8 cellular contexts compared by ENCODE assay signal in the genomic region with DNA sequence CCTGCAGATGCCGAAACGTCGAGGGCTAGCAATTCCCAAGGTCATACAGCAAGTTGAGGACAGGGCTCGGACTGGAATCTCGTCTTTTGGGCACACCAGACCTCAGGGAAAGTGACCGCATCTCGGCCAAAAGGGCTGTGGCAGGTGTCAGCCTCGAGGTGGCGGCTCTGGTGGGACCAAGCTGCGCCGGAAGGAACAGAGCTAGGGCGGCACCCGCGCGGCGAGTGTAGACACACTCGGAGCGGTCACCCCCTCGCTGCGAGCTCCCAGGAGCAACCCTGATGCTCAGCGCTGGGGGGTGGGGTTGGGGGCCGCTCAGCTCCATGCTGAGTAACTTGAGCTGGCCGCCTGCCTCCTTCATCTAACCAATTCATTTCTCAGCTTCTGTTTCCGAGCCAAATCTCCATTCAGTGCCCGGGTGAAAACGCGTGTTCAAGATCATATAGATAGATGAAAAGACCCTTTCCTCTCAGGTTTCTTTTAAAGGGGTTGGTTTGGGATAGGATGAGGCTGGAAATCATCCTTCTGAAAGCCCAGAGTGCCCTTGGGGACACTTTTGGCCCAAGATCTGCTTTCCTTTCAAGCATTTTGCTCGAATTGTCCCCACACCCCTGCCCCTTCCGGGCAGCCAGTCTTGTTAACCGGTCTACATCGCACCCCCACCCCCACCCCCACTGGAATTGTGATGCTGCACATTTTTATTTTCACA. TPM values are rescaled to one million over a fixed set of nuclear protein-coding genes. Genes with fewer than 3 reads are reported as not detected.
DNase-seq lines count a peak whose midpoint lies in the region; ATAC-seq and TF ChIP-seq lines count a peak whose summit lies in the region.

No MANE protein-coding gene starts in this region.

- H4K8ac ChIP-seq in neuronal stem cell (ENCODE audit: low read depth, low read length) = no peak overlapping the region

- H3K9me3 ChIP-seq in neuronal stem cell (replicated peaks in 1 of 2; ENCODE audit: control insufficient read depth in 2 of 2, insufficient read depth in 1 of 2, low read depth in 1 of 2, low read length in 2 of 2) = no peaks in the 10 kb centered on the region

- peak overlapping the region; percentile 75 for H3K23ac ChIP-seq in neuronal stem cell (ENCODE audit: low read depth, low read length, poor library complexity)

- DNase-seq in NCI-H345 (lab: John Stamatoyannopoulos, UW) (peak; percentile 46), NCI-H345 treated with DMSO at 0.1 percent for 48 hours (lab: John Stamatoyannopoulos, UW; ENCODE audit: unreplicated experiment) (no peak), NCI-H510A (lab: John Stamatoyannopoulos, UW) (peak; percentile 34), brain microvascular endothelial cell (no peak), neuronal stem cell (ENCODE audit: low spot score) (peak; percentile 66), posterior vena cava (ENCODE audit: low spot score) (no peak), GM10266 (ENCODE audit: extremely low spot score) (no peak)

- H4K91ac ChIP-seq in neuronal stem cell (ENCODE audit: low read depth, low read length, poor library complexity) = no peak overlapping the region

- intact Hi-C loops in posterior vena cava (cut with DNase I) = no loop called here

- no CpG with 5 or more reads among the region's 31 CpGs for whole genome bisulfite sequencing in neuronal stem cell (ENCODE audit: extremely low coverage in 2 of 2, insufficient read length in 2 of 2, insufficient replicate concordance in 1 of 2), 2 donors

- H2AK5ac ChIP-seq in neuronal stem cell (ENCODE audit: low read depth, low read length) = peak overlapping the region; percentile 92

- no peak overlapping the region for H3K4ac ChIP-seq in neuronal stem cell (ENCODE audit: low read length)

- ATAC-seq in GM19452 (IDR thresholded peaks at IDR 0.05; ENCODE audit: unreplicated experiment) = no peak

- H2BK15ac ChIP-seq in neuronal stem cell (ENCODE audit: low read length) = peak overlapping the region; percentile 97

- H3K4me2 ChIP-seq in neuronal stem cell (ENCODE audit: insufficient read depth, low read length, poor library complexity, severe bottlenecking) = peak overlapping the region; percentile 94

- peaks cover 11% of the 10 kb centered on the region in 2 donors for H3K4me1 ChIP-seq in neuronal stem cell (ENCODE audit: control insufficient read depth in 2 of 2, insufficient read depth in 1 of 2, low read depth in 1 of 2, low read length in 2 of 2)

- H3K79me1 ChIP-seq in neuronal stem cell (ENCODE audit: low read depth, low read length) = peaks cover 13% of the 10 kb centered on the region

- H3K14ac ChIP-seq in neuronal stem cell (ENCODE audit: low read length) = no peak overlapping the region

- H3K27ac ChIP-seq in brain microvascular endothelial cell (no peak overlapping the region), neuronal stem cell (replicated peaks; ENCODE audit: low read length) (peak overlapping the region; percentile 93)

- peak overlapping the region; percentile 93 for H2BK5ac ChIP-seq in neuronal stem cell (ENCODE audit: low read length)

- H2BK12ac ChIP-seq in neuronal stem cell (ENCODE audit: low read length) = peak overlapping the region; percentile 49

- H3K27me3 ChIP-seq in brain microvascular endothelial cell (replicated peaks) = peaks cover 57% of the 10 kb centered on the region
- no peaks in the 10 kb centered on the region for H3K27me3 ChIP-seq in neuronal stem cell (ENCODE audit: control insufficient read depth in 3 of 3, insufficient read depth in 3 of 3, low read depth in 1 of 3, low read length in 3 of 3)

- no peaks in the 10 kb centered on the region for H3K36me3 ChIP-seq in brain microvascular endothelial cell (replicated peaks)
- peaks cover 3 to 12% of the 10 kb centered on the region in 2 donors for H3K36me3 ChIP-seq in neuronal stem cell (replicated peaks in 1 of 2; ENCODE audit: control insufficient read depth in 2 of 2, insufficient read depth in 2 of 2, low read length in 2 of 2)

- peak overlapping the region; percentile 75 for H3K9ac ChIP-seq in neuronal stem cell (ENCODE audit: low read depth, low read length, poor library complexity)

- H2AFZ ChIP-seq in neuronal stem cell (ENCODE audit: low read length) = peak overlapping the region; percentile 36

- H2BK120ac ChIP-seq in neuronal stem cell (ENCODE audit: low read depth, low read length) = peak overlapping the region; percentile 98

- in situ Hi-C loops in brain microvascular endothelial cell (cut with HindIII; ENCODE audit: low pct_ligation_motif_present, low sequenced_read_pairs) = no loop called here

- H3K4me3 ChIP-seq in brain microvascular endothelial cell (ENCODE audit: low read depth, low read length) = no peak overlapping the region
- H3K4me3 ChIP-seq in neuronal stem cell (ENCODE audit: low read length in 2 of 2) = peak overlapping the region; percentile 83 to 95

- TF ChIP-seq CTCF in brain microvascular endothelial cell (IDR thresholded peaks at IDR 0.05; ENCODE audit: low read depth, low read length, missing control alignments) = peak; percentile 3
- no peak for TF ChIP-seq CTCF in GM10266 (IDR thresholded peaks at IDR 0.05; ENCODE audit: control insufficient read depth, insufficient read depth, low read depth, missing control alignments)

- peak overlapping the region; percentile 100 for H3K18ac ChIP-seq in neuronal stem cell (ENCODE audit: low read length)

RNA-seq across cellular contexts. Expression of gene TUBB2B, which starts 2.3 kb away (rescaled TPM):
- 370 TPM for polyA plus RNA-seq in neuronal stem cell (2013, experiment 1 of 2)
- polyA plus RNA-seq in neuronal stem cell (2013, experiment 2 of 2) = 372 TPM
- 1 to 10 TPM; 3.0 to 5.7 TPM for total RNA-seq in posterior vena cava

RNA-seq across cellular contexts. Expression of gene PSMG4, which starts 29.0 kb away (rescaled TPM):
- 24.7 TPM for polyA plus RNA-seq in neuronal stem cell (2013, experiment 1 of 2)
- polyA plus RNA-seq in neuronal stem cell (2013, experiment 2 of 2) = 24.4 TPM
- total RNA-seq in posterior vena cava = 10 to 100 TPM; 14.3 to 18.0 TPM

Comparison
In these comparisons a context has a peak if more than half of its experiments do, and no peak if none do; other contexts are left out.
1. DNase-seq: peak in NCI-H345 (single experiment), NCI-H510A (single experiment) and neuronal stem cell (single experiment); none in NCI-H345 treated with DMSO at 0.1 percent for 48 hours (single experiment), brain microvascular endothelial cell (single experiment), posterior vena cava (single experiment) and GM10266 (single experiment).